In genomic region chr1:110148961-110149360, GRCh38 we compare ENCODE assay signal across 10 cellular contexts. TPM values are rescaled to one million over a fixed set of nuclear protein-coding genes. Genes with fewer than 3 reads are reported as not detected.
DNase-seq lines count a peak whose midpoint lies in the region; TF ChIP-seq lines count a peak whose summit lies in the region.
"Had no signal": no experiment of that assay in that cellular context is flagged by ENCODE, and none has a peak within 500 bp of the region (broad histone marks: within the 10 kb centered on the region; RNA-seq: fewer than 3 reads in every experiment).

No MANE protein-coding gene starts in this region.

- H3K9me3 ChIP-seq in MG63 = no peaks in the 10 kb centered on the region
- H3K9me3 ChIP-seq in prostate gland = no peaks in the 10 kb centered on the region
- no peaks in the 10 kb centered on the region for H3K9me3 ChIP-seq in vagina

- DNase-seq in SIG-M5 treated with dmso at 0.1 percent for 504 hours (lab: John Stamatoyannopoulos, UW; ENCODE audit: unreplicated experiment) = peak; percentile 27
- no peak for DNase-seq in SIG-M5 (lab: John Stamatoyannopoulos, UW)
- DNase-seq in MG63 = peak; percentile 28
- DNase-seq in astrocyte of the spinal cord (ENCODE audit: low read depth, low spot score) = no peak
- no peak for DNase-seq in osteocyte (ENCODE audit: extremely low spot score, unreplicated experiment)
- no peak for DNase-seq in prostate gland (ENCODE audit: low spot score)
- DNase-seq in vagina (ENCODE audit: extremely low spot score in 2 of 2) = no peak
- DNase-seq in stimulated activated CD4-positive, alpha-beta T cell treated with anti-CD3 and anti-CD28 coated beads, Interleukin-2, amount 100 ng/mL, for 24 hours = no peak

- H3K36me3 ChIP-seq in MG63 (no peaks in the 10 kb centered on the region), prostate gland (no peaks in the 10 kb centered on the region), vagina (no peaks in the 10 kb centered on the region)

- WGBS in prostate gland = 44% methylated on average over 4 of the region's 4 CpGs

- in situ Hi-C loops in astrocyte of the spinal cord (cut with HindIII; ENCODE audit: low sequenced_read_pairs) = no loop called here

- H3K27me3 Mint-ChIP-seq in osteocyte (ENCODE audit: unreplicated experiment) = peaks cover 41% of the 10 kb centered on the region

- H3K27me3 ChIP-seq in MG63 = peaks cover 29% of the 10 kb centered on the region
- H3K27me3 ChIP-seq in prostate gland (replicated peaks; ENCODE audit: insufficient read depth) = peaks cover 8% of the 10 kb centered on the region
- H3K27me3 ChIP-seq in vagina = peaks cover 3% of the 10 kb centered on the region

- H3K27ac Mint-ChIP-seq in osteocyte (ENCODE audit: unreplicated experiment) = no peak overlapping the region

- no peak overlapping the region for H3K4me3 Mint-ChIP-seq in osteocyte (ENCODE audit: unreplicated experiment)
- H3K4me3 Mint-ChIP-seq: IgD-negative memory B cell had no signal

- H3K27ac ChIP-seq in prostate gland = no peak overlapping the region
- H3K27ac ChIP-seq in vagina = no peak overlapping the region

- peaks cover 6% of the 10 kb centered on the region for H3K4me1 ChIP-seq in prostate gland (replicated peaks)
- H3K4me1 ChIP-seq in vagina = peaks cover 11% of the 10 kb centered on the region

- no peaks in the 10 kb centered on the region for H3K9me3 Mint-ChIP-seq in osteocyte (ENCODE audit: unreplicated experiment)

- TF ChIP-seq POLR2A in prostate gland (IDR thresholded peaks at IDR 0.05) = no peak
- no peak for TF ChIP-seq POLR2A in vagina (IDR thresholded peaks at IDR 0.05)

- no peaks in the 10 kb centered on the region for H3K36me3 Mint-ChIP-seq in osteocyte (ENCODE audit: unreplicated experiment)
- H3K36me3 Mint-ChIP-seq: IgD-negative memory B cell had no signal

- peaks cover 6% of the 10 kb centered on the region for H3K4me1 Mint-ChIP-seq in osteocyte (ENCODE audit: unreplicated experiment)

- TF ChIP-seq CTCF in astrocyte of the spinal cord (IDR thresholded peaks at IDR 0.05; ENCODE audit: low read depth, low read length) = peak; percentile 49
- TF ChIP-seq CTCF in osteocyte (IDR thresholded peaks at IDR 0.05) = peak; percentile 28
- TF ChIP-seq CTCF in prostate gland (IDR thresholded peaks at IDR 0.05) = no peak
- TF ChIP-seq CTCF in vagina (IDR thresholded peaks at IDR 0.05) = no peak

- intact Hi-C loops in prostate gland (cut with DNase I) = no loop called here
- intact Hi-C loops in vagina (cut with DNase I) = no loop called here

- H3K4me3 ChIP-seq in MG63 = no peak overlapping the region
- no peak overlapping the region for H3K4me3 ChIP-seq in astrocyte of the spinal cord (ENCODE audit: low read depth, low read length)
- H3K4me3 ChIP-seq in prostate gland = no peak overlapping the region
- no peak overlapping the region for H3K4me3 ChIP-seq in vagina

RNA-seq across cellular contexts. Expression of gene SLC6A17, which starts 1.3 kb away (rescaled TPM):
- total RNA-seq in MG63 (2014; rRNA removed; shearing (Covaris generic); ENCODE audit: low replicate concordance) = 1.1 and 1.2 TPM in 2 replicates
- total RNA-seq in osteocyte (1.5 and 1.6 TPM in 2 replicates), prostate gland (1 to 10 TPM in 1 of 2 donors, under 1 TPM in 1; 0.41 to 2.2 TPM), vagina (1.7 TPM)

RNA-seq across cellular contexts. Expression of gene UBL4B, which starts 36.7 kb away (rescaled TPM):
- total RNA-seq in MG63 (2014; rRNA removed; shearing (Covaris generic); ENCODE audit: low replicate concordance) = not detected in 2 replicates
- total RNA-seq in osteocyte = not detected in 2 replicates
- total RNA-seq in prostate gland = 1 to 10 TPM in 1 of 2 donors, not detected in 1; 8.4 TPM
- total RNA-seq in vagina = not detected
- total RNA-seq: cerebellum had no signal

Comparison
In these comparisons a context has a peak if more than half of its experiments do, and no peak if none do; other contexts are left out.
1. DNase-seq: peak in SIG-M5 treated with dmso at 0.1 percent for 504 hours (single experiment) and MG63 (single experiment); none in SIG-M5 (single experiment), astrocyte of the spinal cord (single experiment), osteocyte (single experiment), prostate gland (single experiment), vagina (0 of 2) and stimulated activated CD4-positive, alpha-beta T cell treated with anti-CD3 and anti-CD28 coated beads, Interleukin-2, amount 100 ng/mL, for 24 hours (0 of 2).
2. CTCF ChIP-seq: peak in astrocyte of the spinal cord (single experiment) and osteocyte (single experiment); none in prostate gland (0 of 4) and vagina (0 of 3).